Comparison of ENCODE assay signal across 12 cellular contexts in genomic region chr22:24285245-24285644, GRCh38. TPM values are rescaled to one million over a fixed set of nuclear protein-coding genes. Genes with fewer than 3 reads are reported as not detected.
DNase-seq lines count a peak whose midpoint lies in the region; ATAC-seq and TF ChIP-seq lines count a peak whose summit lies in the region.
"Had no signal": no experiment of that assay in that cellular context is flagged by ENCODE, and none has a peak within 500 bp of the region (broad histone marks: within the 10 kb centered on the region; RNA-seq: fewer than 3 reads in every experiment).

No MANE protein-coding gene starts in this region.

- TF ChIP-seq CTCF in natural killer cell (IDR thresholded peaks at IDR 0.05) = no peak
- no peak for TF ChIP-seq CTCF in WTC11 (IDR thresholded peaks at IDR 0.05)
- TF ChIP-seq CTCF in upper lobe of left lung (IDR thresholded peaks at IDR 0.05) = no peak

- H3K4me3 Mint-ChIP-seq in natural killer cell treated with Interleukin-12 subunit alpha and Interleukin-12 subunit beta and Interleukin-15 and Interleukin-18, amount 100 ng/mL, for 72 hours = peak overlapping the region; percentile 50
- no peak overlapping the region for H3K4me3 Mint-ChIP-seq in natural killer cell
- no peak overlapping the region for H3K4me3 Mint-ChIP-seq in WTC11

- TF ChIP-seq POLR2A in upper lobe of left lung (IDR thresholded peaks at IDR 0.05) = no peak

- H3K9me3 ChIP-seq in upper lobe of left lung = no peaks in the 10 kb centered on the region
- H3K9me3 ChIP-seq: psoas muscle had no signal

- DNase-seq in natural killer cell treated with Interleukin-12 subunit alpha and Interleukin-12 subunit beta and Interleukin-15 and Interleukin-18, amount 100 ng/mL, for 72 hours (ENCODE audit: low spot score) = no peak
- DNase-seq in natural killer cell = no peak
- no peak for DNase-seq in WTC11 (ENCODE audit: low spot score)
- no peak for DNase-seq in left ventricle myocardium superior
- no peak for DNase-seq in upper lobe of left lung
- DNase-seq in NCI-H82 treated with DMSO at 0.1 percent for 48 hours (lab: John Stamatoyannopoulos, UW; ENCODE audit: unreplicated experiment) = no peak
- DNase-seq in activated effector memory CD4-positive, alpha-beta T cell treated with anti-CD3 and anti-CD28 coated beads, Interleukin-2, amount 50 U/mL, for 16 hours = no peak
- DNase-seq: caudate nucleus, DMS 273 treated with DMSO at 0.1 percent for 48 hours, KBM-7, psoas muscle had no signal

- POLR2A ChIA-PET in WTC11 (lab: Charles Lee) = no interaction called here

- peak overlapping the region; percentile 12 to 41 for H3K27ac Mint-ChIP-seq in natural killer cell treated with Interleukin-12 subunit alpha and Interleukin-12 subunit beta and Interleukin-15 and Interleukin-18, amount 100 ng/mL, for 72 hours
- H3K27ac Mint-ChIP-seq in natural killer cell (peak overlapping the region in 1 of 2 donors; percentile 11), WTC11 (peak overlapping the region; percentile 47; the same call in 1 of the 2 replicates)

- CTCF ChIA-PET in WTC11 (lab: Charles Lee) = interaction anchor here (0.8 to 1.3 kb wide), 3 partner anchors 42 to 138 kb away, joined by 5 to 6 read pairs (median 6); no protein-coding TSS in a partner anchor

- 49 to 54% methylated on average over 4 of the region's 4 CpGs for WGBS in upper lobe of left lung, 2 donors

- no peaks in the 10 kb centered on the region for H3K9me3 Mint-ChIP-seq in natural killer cell treated with Interleukin-12 subunit alpha and Interleukin-12 subunit beta and Interleukin-15 and Interleukin-18, amount 100 ng/mL, for 72 hours
- H3K9me3 Mint-ChIP-seq in natural killer cell (no peaks in the 10 kb centered on the region), WTC11 (no peaks in the 10 kb centered on the region; the same call in 1 of the 2 replicates)

- intact Hi-C loops in natural killer cell (cut with micrococcal nuclease) = no loop called here
- intact Hi-C loops in left ventricle myocardium superior (cut with micrococcal nuclease) = no loop called here

- peak overlapping the region; percentile 16 to 44 (median 28) for H3K27ac ChIP-seq in upper lobe of left lung
- H3K27ac ChIP-seq: psoas muscle had no signal

- no peak for TF ChIP-seq EP300 in upper lobe of left lung (IDR thresholded peaks at IDR 0.05)

- H3K36me3 ChIP-seq in upper lobe of left lung = no peaks in the 10 kb centered on the region

- peak in 1 of 2 donors; percentile 85 for ATAC-seq in natural killer cell treated with Interleukin-12 subunit alpha and Interleukin-12 subunit beta and Interleukin-15 and Interleukin-18, amount 100 ng/mL, for 72 hours
- ATAC-seq in natural killer cell (no peak), WTC11 (no peak), left ventricle myocardium superior (peak; percentile 39), upper lobe of left lung (ENCODE audit: low FRiP score in 2 of 2) (no peak), GM19035 (IDR thresholded peaks at IDR 0.05; ENCODE audit: unreplicated experiment) (no peak)

- no peak overlapping the region for H3K4me3 ChIP-seq in upper lobe of left lung
- H3K4me3 ChIP-seq: psoas muscle had no signal

- no peaks in the 10 kb centered on the region for H3K36me3 Mint-ChIP-seq in natural killer cell treated with Interleukin-12 subunit alpha and Interleukin-12 subunit beta and Interleukin-15 and Interleukin-18, amount 100 ng/mL, for 72 hours
- no peaks in the 10 kb centered on the region for H3K36me3 Mint-ChIP-seq in natural killer cell
- no peaks in the 10 kb centered on the region; the same call in 1 of the 2 replicates for H3K36me3 Mint-ChIP-seq in WTC11

- peaks cover 32 to 50% of the 10 kb centered on the region in 2 donors for H3K4me1 Mint-ChIP-seq in natural killer cell treated with Interleukin-12 subunit alpha and Interleukin-12 subunit beta and Interleukin-15 and Interleukin-18, amount 100 ng/mL, for 72 hours (ENCODE audit: low read depth in 2 of 2)
- H3K4me1 Mint-ChIP-seq in natural killer cell (peaks cover 41 to 52% of the 10 kb centered on the region in 2 donors), WTC11 (peaks cover 61% of the 10 kb centered on the region)

- no peaks in the 10 kb centered on the region for H3K27me3 ChIP-seq in upper lobe of left lung

- peaks cover 19 to 39% (median 31%) of the 10 kb centered on the region in 4 donors for H3K4me1 ChIP-seq in upper lobe of left lung

- H3K27me3 Mint-ChIP-seq in natural killer cell treated with Interleukin-12 subunit alpha and Interleukin-12 subunit beta and Interleukin-15 and Interleukin-18, amount 100 ng/mL, for 72 hours = no peaks in the 10 kb centered on the region
- H3K27me3 Mint-ChIP-seq in natural killer cell (ENCODE audit: low read depth in 2 of 2) (no peaks in the 10 kb centered on the region), WTC11 (ENCODE audit: low read depth) (no peaks in the 10 kb centered on the region)

TF ChIP-seq in WTC11, 78 proteins besides CTCF, POLR2A, EP300 and RAD21:
- TF ChIP-seq ZBTB43 (CRISPR knock-in tag; IDR thresholded peaks at IDR 0.05) (no peak), EMX1 (CRISPR knock-in tag; IDR thresholded peaks at IDR 0.05) (no peak), HMGXB4 (CRISPR knock-in tag; IDR thresholded peaks at IDR 0.05) (no peak), TCF7 (CRISPR knock-in tag; IDR thresholded peaks at IDR 0.05; ENCODE audit: low read depth) (no peak), GTF2I (CRISPR knock-in tag; conservative IDR thresholded peaks at IDR 0.05) (no peak), SMAD4 (CRISPR knock-in tag; IDR thresholded peaks at IDR 0.05) (no peak), ETV6 (CRISPR knock-in tag; IDR thresholded peaks at IDR 0.05) (no peak), JUN (CRISPR knock-in tag; IDR thresholded peaks at IDR 0.05) (no peak), PRRX2 (CRISPR knock-in tag; IDR thresholded peaks at IDR 0.05) (no peak), OVOL2 (CRISPR knock-in tag; IDR thresholded peaks at IDR 0.05; ENCODE audit: borderline replicate concordance) (no peak), NR1H2 (CRISPR knock-in tag; IDR thresholded peaks at IDR 0.05) (no peak), ZNF219 (CRISPR knock-in tag; IDR thresholded peaks at IDR 0.05; ENCODE audit: borderline replicate concordance) (no peak), KAT7 (CRISPR knock-in tag; IDR thresholded peaks at IDR 0.05; ENCODE audit: borderline replicate concordance) (no peak)
TF ChIP-seq in WTC11: peak in this region for 0.

RNA-seq across cellular contexts. Expression of gene SPECC1L, which starts 14.6 kb away (rescaled TPM):
- 100 to 1,000 TPM in 1 of 2 donors, 10 to 100 TPM in 1; 70.0 to 114 TPM for total RNA-seq in natural killer cell treated with Interleukin-12 subunit alpha and Interleukin-12 subunit beta and Interleukin-15 and Interleukin-18, amount 100 ng/mL, for 72 hours
- total RNA-seq in natural killer cell = 10 to 100 TPM; 46.1 to 52.9 (median 48.5) TPM
- 44.6 to 51.0 TPM (median 45.2 TPM) in 3 replicates for total RNA-seq in WTC11 (2021)
- 52.0 TPM for total RNA-seq in left ventricle myocardium superior
- total RNA-seq in upper lobe of left lung = 10 to 100 TPM; 37.7 to 80.6 (median 62.3) TPM

RNA-seq across cellular contexts. Expression of gene GGT5, which starts 40.4 kb away (rescaled TPM):
- total RNA-seq in natural killer cell treated with Interleukin-12 subunit alpha and Interleukin-12 subunit beta and Interleukin-15 and Interleukin-18, amount 100 ng/mL, for 72 hours = under 1 TPM; 0.33 to 0.42 TPM
- total RNA-seq in natural killer cell = not detected
- 0.09 to 0.32 TPM (median 0.20 TPM) in 3 replicates for total RNA-seq in WTC11 (2021)
- 19.8 TPM for total RNA-seq in left ventricle myocardium superior
- total RNA-seq in upper lobe of left lung = 10 to 100 TPM in 5 of 6 donors, 1 to 10 TPM in 1; 4.2 to 47.4 (median 29.6) TPM
